In genomic region chr12:53696655-53697321, GRCh38 we compare ENCODE assay signal across 11 cellular contexts. TPM values are rescaled to one million over a fixed set of nuclear protein-coding genes. Genes with fewer than 3 reads are reported as not detected.
DNase-seq lines count a peak whose midpoint lies in the region; ATAC-seq and TF ChIP-seq lines count a peak whose summit lies in the region.
"Had no signal": no experiment of that assay in that cellular context is flagged by ENCODE, and none has a peak within 500 bp of the region (broad histone marks: within the 10 kb centered on the region; RNA-seq: fewer than 3 reads in every experiment).

No MANE protein-coding gene starts in this region.

- intact Hi-C loops in CD4-positive, alpha-beta T cell (cut with DNase I, micrococcal nuclease): no loop called here
- intact Hi-C loops in natural killer cell (cut with micrococcal nuclease): no loop called here

- ATAC-seq in CD4-positive, alpha-beta T cell (ENCODE audit: poor library complexity): no peak
- ATAC-seq in natural killer cell: no peak
- no peak for ATAC-seq in GM19467 (IDR thresholded peaks at IDR 0.05; ENCODE audit: unreplicated experiment)
- no peak for ATAC-seq in GM18519 (IDR thresholded peaks at IDR 0.05; ENCODE audit: low FRiP score, unreplicated experiment)

- POLR2A ChIA-PET in CD4-positive, alpha-beta T cell (lab: Charles Lee): interaction anchor here (0.9 kb wide), 1 partner anchor 30 kb away, joined by 4 read pairs; the partner anchor contains the start of gene CALCOCO1

- H3K9me3 Mint-ChIP-seq in CD4-positive, alpha-beta T cell: no peaks in the 10 kb centered on the region
- no peaks in the 10 kb centered on the region for H3K9me3 Mint-ChIP-seq in natural killer cell
- H3K9me3 Mint-ChIP-seq: activated CD4-positive, alpha-beta T cell treated with anti-CD3 and anti-CD28 coated beads, Interleukin-2, amount 10 ng/mL, durations not matched to agents 24 days and 14 days had no signal

- in situ Hi-C loops in HAP-1 (cut with MboI; ENCODE audit: low sequenced_read_pairs): no loop called here

- CTCF ChIA-PET in CD4-positive, alpha-beta T cell (lab: Charles Lee): interaction anchor here (0.7 kb wide), 1 partner anchor 130 kb away, joined by 3 read pairs; no protein-coding TSS in a partner anchor

- H3K4me3 ChIP-seq in HAP-1: no peak overlapping the region
- H3K4me3 ChIP-seq: ovary had no signal

- no peaks in the 10 kb centered on the region for H3K9me3 ChIP-seq in CD4-positive, alpha-beta T cell (ENCODE audit: control insufficient read depth, low read length)
- no peaks in the 10 kb centered on the region for H3K9me3 ChIP-seq in HAP-1
- H3K9me3 ChIP-seq: ovary had no signal

- no peak for TF ChIP-seq CTCF in CD4-positive, alpha-beta T cell (IDR thresholded peaks at IDR 0.05)
- TF ChIP-seq CTCF in natural killer cell (IDR thresholded peaks at IDR 0.05): no peak

- H3K4me1 ChIP-seq in HAP-1: peaks cover 20% of the 10 kb centered on the region

- H3K27ac Mint-ChIP-seq in CD4-positive, alpha-beta T cell: no peak overlapping the region
- no peak overlapping the region for H3K27ac Mint-ChIP-seq in natural killer cell
- H3K27ac Mint-ChIP-seq: activated CD4-positive, alpha-beta T cell treated with anti-CD3 and anti-CD28 coated beads, Interleukin-2, amount 10 ng/mL, durations not matched to agents 24 days and 14 days had no signal

- H3K36me3 Mint-ChIP-seq in CD4-positive, alpha-beta T cell (ENCODE audit: low read depth): no peaks in the 10 kb centered on the region
- H3K36me3 Mint-ChIP-seq in natural killer cell: no peaks in the 10 kb centered on the region

- H3K4me1 Mint-ChIP-seq in CD4-positive, alpha-beta T cell (ENCODE audit: low read depth): peaks cover 32% of the 10 kb centered on the region
- H3K4me1 Mint-ChIP-seq in natural killer cell: peaks cover 26 to 37% of the 10 kb centered on the region in 2 donors

- no peak overlapping the region for H3K27ac ChIP-seq in CD4-positive, alpha-beta T cell (ENCODE audit: low read depth, low read length)
- H3K27ac ChIP-seq in epithelial cell of prostate: peak overlapping the region; percentile 82
- H3K27ac ChIP-seq: ovary had no signal

- no peaks in the 10 kb centered on the region for H3K36me3 ChIP-seq in HAP-1 (replicated peaks)
- H3K36me3 ChIP-seq: ovary had no signal

- H3K27me3 Mint-ChIP-seq in CD4-positive, alpha-beta T cell: peaks cover 95% of the 10 kb centered on the region
- peaks cover 71 to 90% of the 10 kb centered on the region in 2 donors for H3K27me3 Mint-ChIP-seq in natural killer cell (ENCODE audit: low read depth in 2 of 2)

- H3K27me3 ChIP-seq in CD4-positive, alpha-beta T cell (ENCODE audit: control insufficient read depth, insufficient read depth, low read length): peaks cover 89% of the 10 kb centered on the region
- peaks cover 38% of the 10 kb centered on the region for H3K27me3 ChIP-seq in HAP-1 (ENCODE audit: low read depth)
- H3K27me3 ChIP-seq: ovary had no signal

- DNase-seq in CD4-positive, alpha-beta T cell: no peak
- DNase-seq in NCI-H187 (lab: John Stamatoyannopoulos, UW) (peak; percentile 56 to 58), epithelial cell of prostate (ENCODE audit: low read depth, low spot score) (peak; percentile 50), natural killer cell (no peak), HAP-1 (ENCODE audit: low spot score in 2 of 2) (no peak), NCI-H226 (no peak)
- DNase-seq: activated CD4-positive, alpha-beta T cell treated with anti-CD3 and anti-CD28 coated beads, Interleukin-2, amount 10 ng/mL, durations not matched to agents 24 days and 14 days; effector CD8-positive, alpha-beta T cell had no signal

- H3K4me3 Mint-ChIP-seq in CD4-positive, alpha-beta T cell: peak overlapping the region; percentile 39
- peak overlapping the region; percentile 51 for H3K4me3 Mint-ChIP-seq in natural killer cell
- H3K4me3 Mint-ChIP-seq: activated CD4-positive, alpha-beta T cell treated with anti-CD3 and anti-CD28 coated beads, Interleukin-2, amount 10 ng/mL, durations not matched to agents 24 days and 14 days had no signal

RNA-seq across cellular contexts. Expression of gene ATP5MC2, which starts 20.9 kb away (rescaled TPM):
- 100 to 1,000 TPM; 235 to 245 TPM for total RNA-seq in CD4-positive, alpha-beta T cell
- total RNA-seq in natural killer cell: 100 to 1,000 TPM; 180 to 195 (median 184) TPM

RNA-seq across cellular contexts. Expression of gene CALCOCO1, which starts 30.5 kb away (rescaled TPM):
- 10 to 100 TPM; 66.8 to 69.3 TPM for total RNA-seq in CD4-positive, alpha-beta T cell
- total RNA-seq in natural killer cell: 100 to 1,000 TPM; 215 to 256 (median 226) TPM

RNA-seq across cellular contexts. Expression of gene CISTR, which starts 55.0 kb away (rescaled TPM):
- total RNA-seq in CD4-positive, alpha-beta T cell: not detected
- not detected for total RNA-seq in natural killer cell
- total RNA-seq: activated CD4-positive, alpha-beta T cell treated with anti-CD3 and anti-CD28 coated beads, Interleukin-2, amount 10 ng/mL, durations not matched to agents 24 days and 14 days; ovary had no signal

Comparison
In these comparisons a context has a peak if more than half of its experiments do, and no peak if none do; other contexts are left out.
1. DNase-seq: peak in NCI-H187 (2 of 2) and epithelial cell of prostate (single experiment); none in CD4-positive, alpha-beta T cell (0 of 10), natural killer cell (single experiment), HAP-1 (0 of 2) and NCI-H226 (single experiment).